ENCODE assay signal across 1 cellular context in the genomic region with DNA sequence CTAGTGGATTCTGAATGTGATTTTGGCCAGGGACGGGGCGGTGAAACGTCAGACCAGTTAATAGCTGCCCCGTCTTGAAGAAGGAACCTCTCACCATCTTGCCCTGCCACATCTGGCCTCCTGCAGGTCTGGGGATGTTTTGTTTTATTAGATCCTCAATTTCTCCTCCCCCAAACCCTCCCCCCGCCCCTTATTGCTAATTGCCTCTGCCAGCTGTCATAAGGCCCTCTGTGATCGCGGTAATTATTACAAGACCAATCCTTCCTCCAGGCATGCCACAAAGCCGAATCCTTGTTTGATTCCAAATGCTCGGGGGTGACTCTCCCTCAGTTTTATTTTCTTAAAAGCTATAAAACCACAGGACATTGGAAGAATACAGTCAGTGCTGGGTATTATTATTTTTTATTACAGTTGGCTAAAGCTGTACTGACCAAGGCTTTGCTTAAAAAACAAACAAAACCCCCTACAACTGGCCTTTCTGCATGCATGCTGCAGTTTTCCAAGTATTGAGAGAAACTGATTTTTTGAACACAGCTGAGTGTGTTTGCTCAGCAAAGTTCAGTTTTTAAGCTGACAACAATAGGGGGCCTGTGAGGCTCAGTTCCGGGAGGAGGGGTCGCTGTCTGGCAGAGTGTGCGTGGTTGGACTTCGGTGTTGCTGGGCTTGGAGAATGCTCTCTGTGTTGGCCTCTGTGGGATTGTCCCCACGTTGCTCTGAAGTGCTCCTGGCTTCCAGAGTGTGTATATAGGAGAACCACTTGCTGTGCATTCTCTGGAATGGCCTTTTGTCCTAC.
TF ChIP-seq lines count a peak whose summit lies in the region.

No MANE protein-coding gene starts in this region.

TF ChIP-seq in HepG2, 621 proteins besides CTCF, POLR2A, EP300 and RAD21 (continued from another document and continues in another):
- TF ChIP-seq, protein P1, sequence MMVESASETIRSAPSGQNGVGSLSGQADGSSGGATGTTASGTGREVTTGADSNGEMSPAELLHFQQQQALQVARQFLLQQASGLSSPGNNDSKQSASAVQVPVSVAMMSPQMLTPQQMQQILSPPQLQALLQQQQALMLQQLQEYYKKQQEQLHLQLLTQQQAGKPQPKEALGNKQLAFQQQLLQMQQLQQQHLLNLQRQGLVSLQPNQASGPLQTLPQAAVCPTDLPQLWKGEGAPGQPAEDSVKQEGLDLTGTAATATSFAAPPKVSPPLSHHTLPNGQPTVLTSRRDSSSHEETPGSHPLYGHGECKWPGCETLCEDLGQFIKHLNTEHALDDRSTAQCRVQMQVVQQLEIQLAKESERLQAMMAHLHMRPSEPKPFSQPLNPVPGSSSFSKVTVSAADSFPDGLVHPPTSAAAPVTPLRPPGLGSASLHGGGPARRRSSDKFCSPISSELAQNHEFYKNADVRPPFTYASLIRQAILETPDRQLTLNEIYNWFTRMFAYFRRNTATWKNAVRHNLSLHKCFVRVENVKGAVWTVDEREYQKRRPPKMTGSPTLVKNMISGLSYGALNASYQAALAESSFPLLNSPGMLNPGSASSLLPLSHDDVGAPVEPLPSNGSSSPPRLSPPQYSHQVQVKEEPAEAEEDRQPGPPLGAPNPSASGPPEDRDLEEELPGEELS (CRISPR knock-in tag; IDR thresholded peaks at IDR 0.05), result peak; percentile 84
- TF ChIP-seq CC2D1A (CRISPR knock-in tag; IDR thresholded peaks at IDR 0.05) (no peak), ZSCAN25 (CRISPR knock-in tag; IDR thresholded peaks at IDR 0.05) (0 out of 2 replicates have a peak, but pooled peaks have one; percentile 21), ZNF44 (CRISPR knock-in tag; IDR thresholded peaks at IDR 0.05) (no peak), ZNF33B (CRISPR knock-in tag; IDR thresholded peaks at IDR 0.05) (no peak), DNMT3B (CRISPR knock-in tag; conservative IDR thresholded peaks at IDR 0.05) (no peak), CHD4 (IDR thresholded peaks at IDR 0.05; ENCODE audit: borderline replicate concordance, low read length) (no peak), IRX3 (CRISPR knock-in tag; IDR thresholded peaks at IDR 0.05; ENCODE audit: borderline replicate concordance, low read depth) (no peak), KLF11 (CRISPR knock-in tag; IDR thresholded peaks at IDR 0.05) (0 out of 2 replicates have a peak, but pooled peaks have one; percentile 18), KDM2A (CRISPR knock-in tag; IDR thresholded peaks at IDR 0.05; ENCODE audit: borderline replicate concordance, low read depth) (peak; percentile 38; the same call in 1 of the 2 replicates), ZNF556 (CRISPR knock-in tag; IDR thresholded peaks at IDR 0.05; ENCODE audit: borderline replicate concordance) (no peak), TRAFD1 (CRISPR knock-in tag; IDR thresholded peaks at IDR 0.05; ENCODE audit: borderline replicate concordance) (no peak), ZNF782 (CRISPR knock-in tag; IDR thresholded peaks at IDR 0.05; ENCODE audit: borderline replicate concordance) (no peak), ZNF576 (CRISPR knock-in tag; IDR thresholded peaks at IDR 0.05) (no peak), ATF5 (CRISPR knock-in tag; IDR thresholded peaks at IDR 0.05; ENCODE audit: low read depth) (no peak), YEATS4 (CRISPR knock-in tag; IDR thresholded peaks at IDR 0.05; ENCODE audit: borderline replicate concordance) (no peak), MATR3 (CRISPR knock-in tag; IDR thresholded peaks at IDR 0.05) (no peak), ARNTL (CRISPR knock-in tag; IDR thresholded peaks at IDR 0.05) (0 out of 2 replicates have a peak, but pooled peaks have one; percentile 33), NR2F1 (CRISPR knock-in tag; IDR thresholded peaks at IDR 0.05) (no peak), RARG (CRISPR knock-in tag; IDR thresholded peaks at IDR 0.05; ENCODE audit: low read depth) (no peak), SIX1 (CRISPR knock-in tag; IDR thresholded peaks at IDR 0.05; ENCODE audit: borderline replicate concordance) (no peak), NCOA5 (CRISPR knock-in tag; IDR thresholded peaks at IDR 0.05) (no peak), ZBTB42 (CRISPR knock-in tag; IDR thresholded peaks at IDR 0.05) (no peak), SOX6 (IDR thresholded peaks at IDR 0.05) (no peak), SOX6 (CRISPR knock-in tag; IDR thresholded peaks at IDR 0.05) (peak; percentile 99), ZNF839 (CRISPR knock-in tag; IDR thresholded peaks at IDR 0.05; ENCODE audit: borderline replicate concordance) (no peak), KMT2B (CRISPR knock-in tag; IDR thresholded peaks at IDR 0.05) (no peak), NRL (CRISPR knock-in tag; IDR thresholded peaks at IDR 0.05; ENCODE audit: borderline replicate concordance) (no peak), TBX2 (CRISPR knock-in tag; IDR thresholded peaks at IDR 0.05; ENCODE audit: borderline replicate concordance) (peak; percentile 59; the same call in 1 of the 2 replicates), SNRNP70 (IDR thresholded peaks at IDR 0.05; ENCODE audit: low read depth, low read length) (no peak), ETV5 (CRISPR knock-in tag; IDR thresholded peaks at IDR 0.05; ENCODE audit: borderline replicate concordance) (peak; percentile 94), ZMYM2 (CRISPR knock-in tag; IDR thresholded peaks at IDR 0.05) (peak; percentile 57; the same call in 1 of the 2 replicates), TARDBP (CRISPR knock-in tag; IDR thresholded peaks at IDR 0.05) (peak; percentile 61), TMF1 (CRISPR knock-in tag; IDR thresholded peaks at IDR 0.05; ENCODE audit: low read depth) (no peak), AHR (CRISPR knock-in tag; IDR thresholded peaks at IDR 0.05) (0 out of 2 replicates have a peak, but pooled peaks have one; percentile 33), ATM (IDR thresholded peaks at IDR 0.05; ENCODE audit: borderline replicate concordance) (no peak), ZNF607 (CRISPR knock-in tag; IDR thresholded peaks at IDR 0.05; ENCODE audit: borderline replicate concordance) (no peak), CERS6 (CRISPR knock-in tag; IDR thresholded peaks at IDR 0.05) (no peak), ZNF101 (CRISPR knock-in tag; IDR thresholded peaks at IDR 0.05; ENCODE audit: borderline replicate concordance, low read depth) (no peak), NFRKB (IDR thresholded peaks at IDR 0.05) (no peak), CREBL2 (CRISPR knock-in tag; IDR thresholded peaks at IDR 0.05; ENCODE audit: borderline replicate concordance) (no peak), NFE2L1 (CRISPR knock-in tag; IDR thresholded peaks at IDR 0.05; ENCODE audit: borderline replicate concordance) (no peak), MTF2 (CRISPR knock-in tag; IDR thresholded peaks at IDR 0.05; ENCODE audit: borderline replicate concordance) (no peak), MED1 (CRISPR knock-in tag; IDR thresholded peaks at IDR 0.05) (peak; percentile 64), THYN1 (CRISPR knock-in tag; IDR thresholded peaks at IDR 0.05; ENCODE audit: borderline replicate concordance, low read depth) (no peak), SRSF9 (IDR thresholded peaks at IDR 0.05; ENCODE audit: borderline replicate concordance, insufficient read depth, low read depth, low read length, poor library complexity, severe bottlenecking) (no peak), NCOA1 (CRISPR knock-in tag; IDR thresholded peaks at IDR 0.05) (no peak), RFX5 (IDR thresholded peaks at IDR 0.05; ENCODE audit: low read depth, low read length) (no peak), ZBTB39 (CRISPR knock-in tag; IDR thresholded peaks at IDR 0.05) (no peak)
- TF ChIP-seq, protein P2, sequence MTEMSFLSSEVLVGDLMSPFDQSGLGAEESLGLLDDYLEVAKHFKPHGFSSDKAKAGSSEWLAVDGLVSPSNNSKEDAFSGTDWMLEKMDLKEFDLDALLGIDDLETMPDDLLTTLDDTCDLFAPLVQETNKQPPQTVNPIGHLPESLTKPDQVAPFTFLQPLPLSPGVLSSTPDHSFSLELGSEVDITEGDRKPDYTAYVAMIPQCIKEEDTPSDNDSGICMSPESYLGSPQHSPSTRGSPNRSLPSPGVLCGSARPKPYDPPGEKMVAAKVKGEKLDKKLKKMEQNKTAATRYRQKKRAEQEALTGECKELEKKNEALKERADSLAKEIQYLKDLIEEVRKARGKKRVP (CRISPR knock-in tag; IDR thresholded peaks at IDR 0.05), result peak in 1 of 2 experiments; percentile 38; a peak in 1 of 4 replicates
- TF ChIP-seq, protein P3, sequence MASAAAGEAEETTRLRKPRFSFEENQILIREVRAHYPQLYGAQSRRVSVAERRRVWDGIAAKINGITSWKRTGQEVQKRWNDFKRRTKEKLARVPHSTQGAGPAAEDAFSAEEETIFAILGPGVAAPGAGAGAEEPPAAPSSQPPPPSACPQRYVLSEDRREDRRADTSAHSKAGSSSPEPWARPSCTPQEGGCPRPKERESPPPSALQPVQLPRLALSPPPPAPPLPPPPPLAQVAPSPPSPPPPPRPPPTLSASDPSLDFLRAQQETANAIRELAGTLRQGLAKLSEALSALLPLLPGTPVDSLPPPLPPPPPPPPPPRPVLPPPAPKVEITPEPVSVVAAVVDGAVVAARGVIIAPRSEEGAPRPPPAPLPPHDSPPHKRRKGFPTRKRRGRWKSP (CRISPR knock-in tag; IDR thresholded peaks at IDR 0.05), result no peak
- TF ChIP-seq, protein P4, sequence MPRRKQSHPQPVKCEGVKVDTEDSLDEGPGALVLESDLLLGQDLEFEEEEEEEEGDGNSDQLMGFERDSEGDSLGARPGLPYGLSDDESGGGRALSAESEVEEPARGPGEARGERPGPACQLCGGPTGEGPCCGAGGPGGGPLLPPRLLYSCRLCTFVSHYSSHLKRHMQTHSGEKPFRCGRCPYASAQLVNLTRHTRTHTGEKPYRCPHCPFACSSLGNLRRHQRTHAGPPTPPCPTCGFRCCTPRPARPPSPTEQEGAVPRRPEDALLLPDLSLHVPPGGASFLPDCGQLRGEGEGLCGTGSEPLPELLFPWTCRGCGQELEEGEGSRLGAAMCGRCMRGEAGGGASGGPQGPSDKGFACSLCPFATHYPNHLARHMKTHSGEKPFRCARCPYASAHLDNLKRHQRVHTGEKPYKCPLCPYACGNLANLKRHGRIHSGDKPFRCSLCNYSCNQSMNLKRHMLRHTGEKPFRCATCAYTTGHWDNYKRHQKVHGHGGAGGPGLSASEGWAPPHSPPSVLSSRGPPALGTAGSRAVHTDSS (CRISPR knock-in tag; conservative IDR thresholded peaks at IDR 0.05), result no peak
- TF ChIP-seq, protein P5, sequence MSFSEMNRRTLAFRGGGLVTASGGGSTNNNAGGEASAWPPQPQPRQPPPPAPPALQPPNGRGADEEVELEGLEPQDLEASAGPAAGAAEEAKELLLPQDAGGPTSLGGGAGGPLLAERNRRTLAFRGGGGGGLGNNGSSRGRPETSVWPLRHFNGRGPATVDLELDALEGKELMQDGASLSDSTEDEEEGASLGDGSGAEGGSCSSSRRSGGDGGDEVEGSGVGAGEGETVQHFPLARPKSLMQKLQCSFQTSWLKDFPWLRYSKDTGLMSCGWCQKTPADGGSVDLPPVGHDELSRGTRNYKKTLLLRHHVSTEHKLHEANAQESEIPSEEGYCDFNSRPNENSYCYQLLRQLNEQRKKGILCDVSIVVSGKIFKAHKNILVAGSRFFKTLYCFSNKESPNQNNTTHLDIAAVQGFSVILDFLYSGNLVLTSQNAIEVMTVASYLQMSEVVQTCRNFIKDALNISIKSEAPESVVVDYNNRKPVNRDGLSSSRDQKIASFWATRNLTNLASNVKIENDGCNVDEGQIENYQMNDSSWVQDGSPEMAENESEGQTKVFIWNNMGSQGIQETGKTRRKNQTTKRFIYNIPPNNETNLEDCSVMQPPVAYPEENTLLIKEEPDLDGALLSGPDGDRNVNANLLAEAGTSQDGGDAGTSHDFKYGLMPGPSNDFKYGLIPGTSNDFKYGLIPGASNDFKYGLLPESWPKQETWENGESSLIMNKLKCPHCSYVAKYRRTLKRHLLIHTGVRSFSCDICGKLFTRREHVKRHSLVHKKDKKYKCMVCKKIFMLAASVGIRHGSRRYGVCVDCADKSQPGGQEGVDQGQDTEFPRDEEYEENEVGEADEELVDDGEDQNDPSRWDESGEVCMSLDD (CRISPR knock-in tag; IDR thresholded peaks at IDR 0.05; ENCODE audit: borderline replicate concordance), result no peak
